In genomic region chr1:51564124-51564523, GRCh38 we compare ENCODE assay signal across 9 cellular contexts. TPM values are rescaled to one million over a fixed set of nuclear protein-coding genes. Genes with fewer than 3 reads are reported as not detected.
DNase-seq lines count a peak whose midpoint lies in the region; ATAC-seq and TF ChIP-seq lines count a peak whose summit lies in the region.
"Had no signal": no experiment of that assay in that cellular context is flagged by ENCODE, and none has a peak within 500 bp of the region (broad histone marks: within the 10 kb centered on the region; RNA-seq: fewer than 3 reads in every experiment).

No MANE protein-coding gene starts in this region.

- CTCF ChIA-PET in activated CD4-positive, alpha-beta T cell treated with anti-CD3 and anti-CD28 coated beads for 36 hours (lab: Charles Lee) = interaction anchor here (0.8 kb wide), 1 partner anchor 45 kb away, joined by 3 read pairs; the partner anchor contains the start of gene EPS15

- TF ChIP-seq CTCF in NB4 (IDR thresholded peaks at IDR 0.05; ENCODE audit: low read depth, low read length) = no peak
- TF ChIP-seq CTCF in epithelial cell of proximal tubule (conservative IDR thresholded peaks at IDR 0.05; ENCODE audit: low read depth, low read length) = no peak
- no peak for TF ChIP-seq CTCF in retinal pigment epithelial cell (conservative IDR thresholded peaks at IDR 0.05; ENCODE audit: low read depth, low read length)

- no peaks in the 10 kb centered on the region for H3K9me3 Mint-ChIP-seq in activated CD4-positive, alpha-beta T cell treated with anti-CD3 and anti-CD28 coated beads for 36 hours (ENCODE audit: low read depth)

- no peak overlapping the region for H3K27ac Mint-ChIP-seq in activated CD4-positive, alpha-beta T cell treated with anti-CD3 and anti-CD28 coated beads for 36 hours

- no peaks in the 10 kb centered on the region for H3K27me3 Mint-ChIP-seq in activated CD4-positive, alpha-beta T cell treated with anti-CD3 and anti-CD28 coated beads for 36 hours

- intact Hi-C loops in activated CD4-positive, alpha-beta T cell treated with anti-CD3 and anti-CD28 coated beads for 36 hours (cut with DNase I, micrococcal nuclease) = no loop called here

- no peak overlapping the region for H3K4me3 Mint-ChIP-seq in activated CD4-positive, alpha-beta T cell treated with anti-CD3 and anti-CD28 coated beads for 36 hours

- H3K4me3 ChIP-seq in NB4 (ENCODE audit: low read depth, low read length) (no peak overlapping the region), epithelial cell of proximal tubule (ENCODE audit: low read depth, low read length) (no peak overlapping the region), retinal pigment epithelial cell (ENCODE audit: low read length) (no peak overlapping the region)

- peaks cover 20% of the 10 kb centered on the region for H3K4me1 Mint-ChIP-seq in activated CD4-positive, alpha-beta T cell treated with anti-CD3 and anti-CD28 coated beads for 36 hours

- POLR2A ChIA-PET in activated CD4-positive, alpha-beta T cell treated with anti-CD3 and anti-CD28 coated beads for 36 hours (lab: Charles Lee) = no interaction called here

- TF ChIP-seq POLR2A in NB4 (IDR thresholded peaks at IDR 0.05; ENCODE audit: extremely low read depth, insufficient read length) = no peak

- ATAC-seq in activated CD4-positive, alpha-beta T cell treated with anti-CD3 and anti-CD28 coated beads for 36 hours = peak; percentile 79

- DNase-seq in activated CD4-positive, alpha-beta T cell treated with anti-CD3 and anti-CD28 coated beads for 36 hours = peak; percentile 28
- no peak for DNase-seq in activated CD4-positive, alpha-beta T cell treated with anti-CD3 and anti-CD28 coated beads for 48 hours
- DNase-seq in NB4 (ENCODE audit: low read depth) = peak; percentile 23
- peak; percentile 36 for DNase-seq in epithelial cell of proximal tubule (ENCODE audit: low read depth)
- peak; percentile 29 for DNase-seq in retinal pigment epithelial cell (ENCODE audit: low read depth)
- no peak for DNase-seq in NCI-H1105 treated with DMSO at 0.1 percent for 48 hours (lab: John Stamatoyannopoulos, UW)
- DNase-seq in RPMI8226 = no peak
- DNase-seq in stimulated activated CD4-positive, alpha-beta T cell treated with anti-CD3 and anti-CD28 coated beads, Interleukin-4, amount 100 ng/mL, for 1 hour = no peak
- DNase-seq: NCI-H345 had no signal

- no peaks in the 10 kb centered on the region for H3K36me3 Mint-ChIP-seq in activated CD4-positive, alpha-beta T cell treated with anti-CD3 and anti-CD28 coated beads for 36 hours (ENCODE audit: low read depth)

RNA-seq across cellular contexts. Expression of gene EPS15, which starts 45.1 kb away (rescaled TPM):
- 10 to 100 TPM; 59.6 to 61.6 TPM for total RNA-seq in activated CD4-positive, alpha-beta T cell treated with anti-CD3 and anti-CD28 coated beads for 36 hours
- 19.8 and 20.6 TPM in 2 replicates for total RNA-seq in epithelial cell of proximal tubule

RNA-seq across cellular contexts. Expression of gene OSBPL9, which starts 52.8 kb away (rescaled TPM):
- total RNA-seq in activated CD4-positive, alpha-beta T cell treated with anti-CD3 and anti-CD28 coated beads for 36 hours = 10 to 100 TPM; 46.2 to 64.5 TPM
- total RNA-seq in epithelial cell of proximal tubule = 62.6 and 69.7 TPM in 2 replicates

Comparison
In these comparisons a context has a peak if more than half of its experiments do, and no peak if none do; other contexts are left out.
1. DNase-seq: peak in activated CD4-positive, alpha-beta T cell treated with anti-CD3 and anti-CD28 coated beads for 36 hours (single experiment), NB4 (single experiment), epithelial cell of proximal tubule (single experiment) and retinal pigment epithelial cell (single experiment); none in activated CD4-positive, alpha-beta T cell treated with anti-CD3 and anti-CD28 coated beads for 48 hours (single experiment), NCI-H1105 treated with DMSO at 0.1 percent for 48 hours (single experiment), RPMI8226 (single experiment) and stimulated activated CD4-positive, alpha-beta T cell treated with anti-CD3 and anti-CD28 coated beads, Interleukin-4, amount 100 ng/mL, for 1 hour (single experiment).